ENCODE assay signal across 8 cellular contexts in the genomic region with DNA sequence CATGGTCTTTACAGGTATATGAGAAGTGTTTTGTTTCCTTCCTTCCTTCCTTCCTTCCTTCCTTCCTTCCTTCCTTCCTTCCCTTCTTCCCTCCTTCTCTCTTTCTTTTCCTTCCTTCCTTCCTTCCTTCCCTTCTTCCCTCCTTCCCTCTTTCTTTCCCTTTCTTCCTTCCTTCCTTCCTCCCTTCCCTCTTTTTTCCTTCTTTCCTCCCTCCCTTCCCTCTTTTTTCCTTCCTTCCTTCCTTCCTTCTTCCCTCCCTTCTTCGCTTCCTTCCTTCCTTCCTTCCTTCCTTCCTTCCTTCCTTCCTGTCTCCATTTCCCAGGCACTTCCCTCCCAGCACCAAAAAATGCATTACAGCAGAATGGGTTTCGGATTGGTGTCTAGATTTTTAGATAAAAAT.
"Had no signal": no experiment of that assay in that cellular context is flagged by ENCODE, and none has a peak within 500 bp of the region (broad histone marks: within the 10 kb centered on the region; RNA-seq: fewer than 3 reads in every experiment).

No MANE protein-coding gene starts in this region.

- H3K27me3 Mint-ChIP-seq: IgD-negative memory B cell had no signal

- H3K4me1 Mint-ChIP-seq: GM23338, H9, IgD-negative memory B cell had no signal

- H3K27ac ChIP-seq: HL-60 had no signal

- H3K4me3 Mint-ChIP-seq: GM23338, H9, HFFc6, IgD-negative memory B cell had no signal

- H3K9me3 Mint-ChIP-seq: GM23338, H9, IgD-negative memory B cell had no signal

- ATAC-seq: GM23338, HepG2 had no signal

- H3K4me3 ChIP-seq: GM23338 had no signal

- DNase-seq: H9, HCEC 1CT, HFFc6, KG1 had no signal

- H3K27ac Mint-ChIP-seq: GM23338, H9, HFFc6 had no signal
